In genomic region chr17:79577485-79578187, GRCh38 we compare ENCODE assay signal across 22 cellular contexts. TPM values are rescaled to one million over a fixed set of nuclear protein-coding genes. Genes with fewer than 3 reads are reported as not detected.
DNase-seq lines count a peak whose midpoint lies in the region; ATAC-seq and TF ChIP-seq lines count a peak whose summit lies in the region.
"Had no signal": no experiment of that assay in that cellular context is flagged by ENCODE, and none has a peak within 500 bp of the region (broad histone marks: within the 10 kb centered on the region; RNA-seq: fewer than 3 reads in every experiment).

No MANE protein-coding gene starts in this region.

- no peak for ATAC-seq in left ventricle myocardium superior
- no peak for ATAC-seq in Right ventricle myocardium inferior
- no peak for ATAC-seq in CD8-positive, alpha-beta T cell
- ATAC-seq: GM12878 had no signal

- POLR2A ChIA-PET in CD8-positive, alpha-beta T cell (lab: Charles Lee) = no interaction called here

- no peak for TF ChIP-seq CTCF in chondrocyte (IDR thresholded peaks at IDR 0.05)
- no peak for TF ChIP-seq CTCF in CD8-positive, alpha-beta T cell (IDR thresholded peaks at IDR 0.05)

- no peaks in the 10 kb centered on the region for H3K9me3 Mint-ChIP-seq in chondrocyte (ENCODE audit: low read depth)
- H3K9me3 Mint-ChIP-seq in CD8-positive, alpha-beta T cell = no peaks in the 10 kb centered on the region
- H3K9me3 Mint-ChIP-seq: CD14-positive monocyte; CD4-positive, alpha-beta T cell had no signal

- no peak overlapping the region for H3K27ac Mint-ChIP-seq in chondrocyte (ENCODE audit: unreplicated experiment)
- H3K27ac Mint-ChIP-seq in CD8-positive, alpha-beta T cell = no peak overlapping the region
- H3K27ac Mint-ChIP-seq: CD14-positive monocyte; CD4-positive, alpha-beta T cell had no signal

- H3K36me3 ChIP-seq in CD8-positive, alpha-beta T cell (ENCODE audit: insufficient read depth, low read length) = no peaks in the 10 kb centered on the region
- H3K36me3 ChIP-seq: BE2C; BLaER1 treated with 17β-estradiol and CSF1 and Interleukin-3, amounts not matched to agents 10 nM and 100 nM had no signal

- H3K36me3 Mint-ChIP-seq in chondrocyte (ENCODE audit: low read depth) = no peaks in the 10 kb centered on the region
- no peaks in the 10 kb centered on the region for H3K36me3 Mint-ChIP-seq in CD8-positive, alpha-beta T cell
- H3K36me3 Mint-ChIP-seq: CD14-positive monocyte had no signal

- H3K9me3 ChIP-seq in CD8-positive, alpha-beta T cell (ENCODE audit: low read length) = no peaks in the 10 kb centered on the region

- CTCF ChIA-PET in CD8-positive, alpha-beta T cell (lab: Charles Lee) = no interaction called here

- H3K4me1 ChIP-seq in CD8-positive, alpha-beta T cell (ENCODE audit: insufficient read depth, low read length) = no peaks in the 10 kb centered on the region
- H3K4me1 ChIP-seq: BE2C had no signal

- DNase-seq in left ventricle myocardium superior (peak; percentile 2), Right ventricle myocardium inferior (ENCODE audit: missing footprints) (no peak), chondrocyte (ENCODE audit: low spot score) (peak; percentile 19), posterior vena cava (ENCODE audit: low spot score) (peak; percentile 2), DMS79 treated with DMSO at 0.1 percent for 48 hours (lab: John Stamatoyannopoulos, UW) (no peak), SK-N-DZ (ENCODE audit: low spot score) (no peak)
- DNase-seq in CD8-positive, alpha-beta T cell = no peak
- DNase-seq: AML-193; BE2C; Calu3; CD4-positive, alpha-beta T cell; COR-L47; DMS53; DND-41; GDM1; GM23248; H7; HCEC 1CT had no signal

- H3K4me1 Mint-ChIP-seq in chondrocyte (ENCODE audit: low read depth) = no peaks in the 10 kb centered on the region
- H3K4me1 Mint-ChIP-seq in CD8-positive, alpha-beta T cell (ENCODE audit: low read depth) = no peaks in the 10 kb centered on the region
- H3K4me1 Mint-ChIP-seq: CD14-positive monocyte had no signal

- H3K4me3 Mint-ChIP-seq in chondrocyte (ENCODE audit: unreplicated experiment) = no peak overlapping the region
- H3K4me3 Mint-ChIP-seq in CD8-positive, alpha-beta T cell = no peak overlapping the region
- H3K4me3 Mint-ChIP-seq: CD14-positive monocyte; CD4-positive, alpha-beta T cell had no signal

- H3K27me3 ChIP-seq in CD8-positive, alpha-beta T cell (ENCODE audit: insufficient read depth, low read length) = no peaks in the 10 kb centered on the region
- H3K27me3 ChIP-seq: BLaER1 treated with 17β-estradiol and CSF1 and Interleukin-3, amounts not matched to agents 10 nM and 100 nM had no signal

- H3K27ac ChIP-seq in CD8-positive, alpha-beta T cell (ENCODE audit: low read depth, low read length) = no peak overlapping the region
- H3K27ac ChIP-seq: 22Rv1; BLaER1 treated with 17β-estradiol and CSF1 and Interleukin-3, amounts not matched to agents 10 nM and 100 nM; GM23248 had no signal

- H3K27me3 Mint-ChIP-seq in chondrocyte (ENCODE audit: low read depth) = peaks cover 19% of the 10 kb centered on the region
- peaks cover 10% of the 10 kb centered on the region for H3K27me3 Mint-ChIP-seq in CD8-positive, alpha-beta T cell (ENCODE audit: low read depth)

- intact Hi-C loops in left ventricle myocardium superior (cut with micrococcal nuclease) (no loop called here), Right ventricle myocardium inferior (cut with DNase I) (no loop called here), posterior vena cava (cut with DNase I) (loop anchor here in 1 of 2 donors (5.0 kb wide), 1 partner anchor 525 kb away; no protein-coding TSS in a partner anchor)
- intact Hi-C loops in CD8-positive, alpha-beta T cell (cut with DNase I, micrococcal nuclease) = no loop called here

- no peak overlapping the region for H3K4me3 ChIP-seq in CD8-positive, alpha-beta T cell (ENCODE audit: low read depth, low read length)
- H3K4me3 ChIP-seq: BLaER1 treated with 17β-estradiol and CSF1 and Interleukin-3, amounts not matched to agents 10 nM and 100 nM; GM12878; GM23248 had no signal

RNA-seq across cellular contexts. Expression of gene RBFOX3, which starts 33.2 kb away (rescaled TPM):
- total RNA-seq in left ventricle myocardium superior (not detected), Right ventricle myocardium inferior (not detected), chondrocyte (not detected in 3 replicates), posterior vena cava (10 to 100 TPM in 1 of 2 donors, 1 to 10 TPM in 1; 7.1 to 21.6 TPM)
- polyA plus RNA-seq in SK-N-DZ (2014; cell fraction: cytosol; rRNA removed) = 0.24 TPM in 1 of 2 replicates, not detected in the other
- not detected in 2 replicates for polyA plus RNA-seq in SK-N-DZ (2014; cell fraction: nucleus; rRNA removed)
- total RNA-seq in CD8-positive, alpha-beta T cell = not detected
- total RNA-seq: Calu3; CD4-positive, alpha-beta T cell; GM12878; GM23248 had no signal
- polyA plus RNA-seq: CD14-positive monocyte, GM23248 had no signal

Comparison
In these comparisons a context has a peak if more than half of its experiments do, and no peak if none do; other contexts are left out.
1. DNase-seq: peak in left ventricle myocardium superior (single experiment), chondrocyte (single experiment) and posterior vena cava (single experiment); none in Right ventricle myocardium inferior (single experiment), DMS79 treated with DMSO at 0.1 percent for 48 hours (single experiment), SK-N-DZ (single experiment) and CD8-positive, alpha-beta T cell (0 of 7).